ENCODE assay signal across 8 cellular contexts in genomic region chr1:202546796-202547195, GRCh38.
DNase-seq lines count a peak whose midpoint lies in the region; ATAC-seq, FAIRE-seq and TF ChIP-seq lines count a peak whose summit lies in the region.
"Not testable (repeated sequence)": the region's sequence is repeated elsewhere in the genome, so short reads cannot be mapped to it uniquely, and the experiment has no call there.

No MANE protein-coding gene starts in this region.

- H3K9me2 ChIP-seq in Loucy (replicated peaks; ENCODE audit: low read depth, low read length), result not testable (repeated sequence)

- 10% methylated on average over 3 of the region's 3 CpGs for WGBS in K562 (ENCODE audit: insufficient coverage, low coverage, missing lambda C conversion rate)
- 61% methylated on average over 3 of the region's 3 CpGs for WGBS in upper lobe of left lung, 2 donors

- H3K27ac ChIP-seq in K562 (ENCODE audit: extremely low read depth, low read depth, low read length) (peak overlapping the region; percentile 30; the same call in 1 of the 3 replicates), upper lobe of left lung (peak overlapping the region; percentile 13 to 59 (median 44))

- not testable (repeated sequence) for H4K20me1 ChIP-seq in Loucy (ENCODE audit: insufficient read depth, low read length, poor library complexity, severe bottlenecking); K562 (replicated peaks; ENCODE audit: control insufficient read depth, insufficient read depth, low read length)

- H3K9me3 ChIP-seq in Loucy (ENCODE audit: insufficient read depth, low read depth, low read length); K562 (replicated peaks; ENCODE audit: control insufficient read depth, insufficient read depth, low read depth, low read length); upper lobe of left lung: not testable (repeated sequence)

- not testable (repeated sequence) for H3K4me3 ChIP-seq in Loucy (ENCODE audit: low read length, poor library complexity, severe bottlenecking); K562; upper lobe of left lung

- POLR2A ChIA-PET in K562 (lab: Yijun Ruan, JAX), result interaction anchor here (0.6 to 1.0 kb wide), 2 partner anchors 13 to 732 kb away, joined by 4 to 6 read pairs; no protein-coding TSS in a partner anchor

- peaks cover 16 to 21% of the 10 kb centered on the region in 2 donors for H3K4me1 Mint-ChIP-seq in natural killer cell treated with Interleukin-12 subunit alpha and Interleukin-12 subunit beta and Interleukin-15 and Interleukin-18, amount 100 ng/mL, for 72 hours (ENCODE audit: low read depth in 2 of 2)

- not testable (repeated sequence) for H3K36me3 ChIP-seq in Loucy (ENCODE audit: insufficient read depth, low read length); K562 (ENCODE audit: control insufficient read depth, insufficient read depth, low read length); upper lobe of left lung

- ATAC-seq in GM18858 (IDR thresholded peaks at IDR 0.05; ENCODE audit: unreplicated experiment) (peak; percentile 78), GM19463 (IDR thresholded peaks at IDR 0.05; ENCODE audit: unreplicated experiment) (peak; percentile 86), HG02642 (IDR thresholded peaks at IDR 0.05; ENCODE audit: poor library complexity, unreplicated experiment) (peak; percentile 85), HG03103 (IDR thresholded peaks at IDR 0.05; ENCODE audit: low read depth, unreplicated experiment) (peak; percentile 63), K562 (peak; percentile 81)
- peak in 1 of 2 donors; percentile 63 for ATAC-seq in natural killer cell treated with Interleukin-12 subunit alpha and Interleukin-12 subunit beta and Interleukin-15 and Interleukin-18, amount 100 ng/mL, for 72 hours
- ATAC-seq in upper lobe of left lung (ENCODE audit: low FRiP score in 2 of 2), result not testable (repeated sequence)

- not testable (repeated sequence) for TF ChIP-seq RAD21 in K562 (CRISPR knock-in tag; conservative IDR thresholded peaks at IDR 0.05 in 1 of 2, IDR thresholded peaks at IDR 0.05 in 1 of 2)

- not testable (repeated sequence) for H3K79me2 ChIP-seq in Loucy (ENCODE audit: insufficient read depth, low read length); K562 (ENCODE audit: control insufficient read depth, insufficient read depth, low read length)

- not testable (repeated sequence) for H3K9me1 ChIP-seq in K562 (ENCODE audit: control insufficient read depth, insufficient read depth, low read length)

- not testable (repeated sequence) for H3K27ac Mint-ChIP-seq in natural killer cell treated with Interleukin-12 subunit alpha and Interleukin-12 subunit beta and Interleukin-15 and Interleukin-18, amount 100 ng/mL, for 72 hours

- intact Hi-C loops in K562 (cut with micrococcal nuclease), result not testable (repeated sequence)

- peak overlapping the region; percentile 60 for H3K4me3 Mint-ChIP-seq in natural killer cell treated with Interleukin-12 subunit alpha and Interleukin-12 subunit beta and Interleukin-15 and Interleukin-18, amount 100 ng/mL, for 72 hours

- not testable (repeated sequence) for H3K27me3 ChIP-seq in Loucy (ENCODE audit: insufficient read depth, low read length, poor library complexity, severe bottlenecking); K562 (ENCODE audit: control insufficient read depth in 2 of 2, insufficient read depth in 2 of 2, low read length in 2 of 2); upper lobe of left lung

- TF ChIP-seq POLR2A in K562 (conservative IDR thresholded peaks at IDR 0.05); upper lobe of left lung (IDR thresholded peaks at IDR 0.05): not testable (repeated sequence)

- not testable (repeated sequence) for H3K4me1 ChIP-seq in Loucy (ENCODE audit: insufficient read depth, low read length, poor library complexity, severe bottlenecking); upper lobe of left lung
- H3K4me1 ChIP-seq in K562 (replicated peaks in 1 of 2; ENCODE audit: control insufficient read depth in 2 of 2, insufficient read depth in 2 of 2, low read length in 2 of 2), result peaks cover 3 to 22% of the 10 kb centered on the region in 2 experiments; a peak in 3 of 5 replicates

- in situ Hi-C loops in K562 (cut with MboI), result not testable (repeated sequence)

- H3K36me3 Mint-ChIP-seq in natural killer cell treated with Interleukin-12 subunit alpha and Interleukin-12 subunit beta and Interleukin-15 and Interleukin-18, amount 100 ng/mL, for 72 hours, result not testable (repeated sequence)

- H2AFZ ChIP-seq in Loucy (ENCODE audit: low read length), result not testable (repeated sequence)
- H2AFZ ChIP-seq in K562 (ENCODE audit: low read depth, low read length), result peak overlapping the region; percentile 7; the same call in 1 of the 2 replicates

- TF ChIP-seq EP300 in K562 (IDR thresholded peaks at IDR 0.05; ENCODE audit: low read length); upper lobe of left lung (IDR thresholded peaks at IDR 0.05): not testable (repeated sequence)

- H3K4me2 ChIP-seq in Loucy (ENCODE audit: low read depth, low read length, poor library complexity, severe bottlenecking) (peak overlapping the region; percentile 14), K562 (ENCODE audit: insufficient read depth, low read length) (peak overlapping the region; percentile 20)

- not testable (repeated sequence) for H3K9me3 Mint-ChIP-seq in natural killer cell treated with Interleukin-12 subunit alpha and Interleukin-12 subunit beta and Interleukin-15 and Interleukin-18, amount 100 ng/mL, for 72 hours

- CTCF ChIA-PET in K562 (lab: Yijun Ruan, JAX; ENCODE audit: low intra/inter-chr PET ratio), result not testable (repeated sequence)

- not testable (repeated sequence) for BruUV-seq in K562 (replicated peaks; lab: Mats Ljungman, UMichigan)

- not testable (repeated sequence) for H3K9ac ChIP-seq in Loucy (ENCODE audit: low read depth, low read length, poor library complexity, severe bottlenecking); K562 (ENCODE audit: insufficient read depth in 1 of 2, low read depth in 2 of 2, low read length in 2 of 2)

- FAIRE-seq in K562 (lab: Jason Lieb, UNC), result not testable (repeated sequence)

- peak in 2 of 4 experiments; percentile 30 to 46 for DNase-seq in K562 (ENCODE audit: extremely low read depth in 1 of 4, low spot score in 3 of 4)
- not testable (repeated sequence) for DNase-seq in natural killer cell treated with Interleukin-12 subunit alpha and Interleukin-12 subunit beta and Interleukin-15 and Interleukin-18, amount 100 ng/mL, for 72 hours (ENCODE audit: low spot score); upper lobe of left lung

- TF ChIP-seq CTCF in Loucy (conservative IDR thresholded peaks at IDR 0.05; ENCODE audit: low read length); K562 (IDR thresholded peaks at IDR 0.05 in 2 of 3, conservative IDR thresholded peaks at IDR 0.05 in 1 of 3; ENCODE audit: insufficient read depth in 2 of 3, low read depth in 1 of 3, low read length in 3 of 3); upper lobe of left lung (IDR thresholded peaks at IDR 0.05): not testable (repeated sequence)

- not testable (repeated sequence) for H3F3A ChIP-seq in Loucy (ENCODE audit: low read depth)

- not testable (repeated sequence) for H3K27me3 Mint-ChIP-seq in natural killer cell treated with Interleukin-12 subunit alpha and Interleukin-12 subunit beta and Interleukin-15 and Interleukin-18, amount 100 ng/mL, for 72 hours

TF ChIP-seq in K562, 482 proteins besides CTCF, POLR2A, EP300 and RAD21:
- TF ChIP-seq, protein P1, sequence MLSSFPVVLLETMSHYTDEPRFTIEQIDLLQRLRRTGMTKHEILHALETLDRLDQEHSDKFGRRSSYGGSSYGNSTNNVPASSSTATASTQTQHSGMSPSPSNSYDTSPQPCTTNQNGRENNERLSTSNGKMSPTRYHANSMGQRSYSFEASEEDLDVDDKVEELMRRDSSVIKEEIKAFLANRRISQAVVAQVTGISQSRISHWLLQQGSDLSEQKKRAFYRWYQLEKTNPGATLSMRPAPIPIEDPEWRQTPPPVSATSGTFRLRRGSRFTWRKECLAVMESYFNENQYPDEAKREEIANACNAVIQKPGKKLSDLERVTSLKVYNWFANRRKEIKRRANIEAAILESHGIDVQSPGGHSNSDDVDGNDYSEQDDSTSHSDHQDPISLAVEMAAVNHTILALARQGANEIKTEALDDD (IDR thresholded peaks at IDR 0.05), result peak; percentile 78
- TF ChIP-seq ESRRA (IDR thresholded peaks at IDR 0.05; ENCODE audit: borderline replicate concordance, low read depth) (peak; percentile 29; the same call in 1 of the 2 replicates), ZNF766 (CRISPR knock-in tag; conservative IDR thresholded peaks at IDR 0.05) (peak; percentile 92), SMARCA4 (IDR thresholded peaks at IDR 0.05) (0 out of 2 replicates have a peak, but pooled peaks have one; percentile 22), RCOR1 (IDR thresholded peaks at IDR 0.05; ENCODE audit: borderline replicate concordance in 1 of 2, low read depth in 2 of 2, low read length in 2 of 2) (peak in 1 of 2 experiments; percentile 18; a peak in 1 of 4 replicates), CREM (IDR thresholded peaks at IDR 0.05; ENCODE audit: low read depth) (peak; percentile 67)
- TF ChIP-seq, protein P2, sequence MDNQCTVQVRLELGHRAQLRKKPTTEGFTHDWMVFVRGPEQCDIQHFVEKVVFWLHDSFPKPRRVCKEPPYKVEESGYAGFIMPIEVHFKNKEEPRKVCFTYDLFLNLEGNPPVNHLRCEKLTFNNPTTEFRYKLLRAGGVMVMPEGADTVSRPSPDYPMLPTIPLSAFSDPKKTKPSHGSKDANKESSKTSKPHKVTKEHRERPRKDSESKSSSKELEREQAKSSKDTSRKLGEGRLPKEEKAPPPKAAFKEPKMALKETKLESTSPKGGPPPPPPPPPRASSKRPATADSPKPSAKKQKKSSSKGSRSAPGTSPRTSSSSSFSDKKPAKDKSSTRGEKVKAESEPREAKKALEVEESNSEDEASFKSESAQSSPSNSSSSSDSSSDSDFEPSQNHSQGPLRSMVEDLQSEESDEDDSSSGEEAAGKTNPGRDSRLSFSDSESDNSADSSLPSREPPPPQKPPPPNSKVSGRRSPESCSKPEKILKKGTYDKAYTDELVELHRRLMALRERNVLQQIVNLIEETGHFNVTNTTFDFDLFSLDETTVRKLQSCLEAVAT (IDR thresholded peaks at IDR 0.05), result 0 out of 4 replicates have a peak, but pooled peaks of 1 of the 2 experiments have one; percentile 36
